Comparison of ENCODE assay signal across 8 cellular contexts in genomic region chr10:69567920-69568319, GRCh38. TPM values are rescaled to one million over a fixed set of nuclear protein-coding genes. Genes with fewer than 3 reads are reported as not detected.
DNase-seq lines count a peak whose midpoint lies in the region; ATAC-seq and TF ChIP-seq lines count a peak whose summit lies in the region.

No MANE protein-coding gene starts in this region.

- H3K9me3 Mint-ChIP-seq in mesothelial cell of epicardium (no peaks in the 10 kb centered on the region), osteocyte (ENCODE audit: unreplicated experiment) (no peaks in the 10 kb centered on the region)

- H3K27me3 Mint-ChIP-seq in mesothelial cell of epicardium (ENCODE audit: low read depth), result peaks cover 96% of the 10 kb centered on the region
- H3K27me3 Mint-ChIP-seq in osteocyte (ENCODE audit: unreplicated experiment), result peaks cover 72% of the 10 kb centered on the region

- no peak overlapping the region for H2AFZ ChIP-seq in MM.1S (ENCODE audit: low read length)

- H3K4me3 Mint-ChIP-seq in mesothelial cell of epicardium (no peak overlapping the region), osteocyte (ENCODE audit: unreplicated experiment) (no peak overlapping the region)

- intact Hi-C loops in esophagus squamous epithelium (cut with DNase I), result no loop called here

- no peak overlapping the region for H3K4me2 ChIP-seq in MM.1S (ENCODE audit: low read depth, low read length)

- H3K27ac ChIP-seq in MM.1S (ENCODE audit: low read length) (no peak overlapping the region), esophagus squamous epithelium (no peak overlapping the region)

- H3K4me1 ChIP-seq in MM.1S (ENCODE audit: low read length) (no peaks in the 10 kb centered on the region), esophagus squamous epithelium (peaks cover 0 to 14% (median 7%) of the 10 kb centered on the region in 3 donors)

- no peaks in the 10 kb centered on the region for H3K9me2 ChIP-seq in MM.1S (replicated peaks; ENCODE audit: insufficient read depth, low read length)

- no peaks in the 10 kb centered on the region for H3F3A ChIP-seq in MM.1S (ENCODE audit: insufficient read depth, low read length)

- no peaks in the 10 kb centered on the region for H4K20me1 ChIP-seq in MM.1S (ENCODE audit: insufficient read depth, low read length)

- WGBS in esophagus squamous epithelium, 2 donors, result 10 to 11% methylated on average over 7 of the region's 15 CpGs

- H3K27me3 ChIP-seq in MM.1S (replicated peaks; ENCODE audit: insufficient read depth, low read length) (peaks cover 58% of the 10 kb centered on the region), esophagus squamous epithelium (peaks cover 11 to 99% (median 35%) of the 10 kb centered on the region in 4 donors)

- in situ Hi-C loops in Caki2 (cut with HindIII; ENCODE audit: low pct_unique_long_range_greater_than_20kb, low sequenced_read_pairs), result no loop called here

- no peaks in the 10 kb centered on the region for H3K9me3 ChIP-seq in MM.1S (replicated peaks; ENCODE audit: insufficient read depth, low read length)
- no peaks in the 10 kb centered on the region for H3K9me3 ChIP-seq in esophagus squamous epithelium

- H3K36me3 Mint-ChIP-seq in mesothelial cell of epicardium, result no peaks in the 10 kb centered on the region
- H3K36me3 Mint-ChIP-seq in osteocyte (ENCODE audit: unreplicated experiment), result no peaks in the 10 kb centered on the region

- no peak for TF ChIP-seq POLR2A in esophagus squamous epithelium (IDR thresholded peaks at IDR 0.05)

- H3K4me1 Mint-ChIP-seq in mesothelial cell of epicardium (peaks cover 4% of the 10 kb centered on the region), osteocyte (ENCODE audit: unreplicated experiment) (peaks cover 4% of the 10 kb centered on the region)

- H3K79me2 ChIP-seq in MM.1S (ENCODE audit: low read length), result no peaks in the 10 kb centered on the region

- H3K9ac ChIP-seq in MM.1S (ENCODE audit: low read length), result no peak overlapping the region

- no peak for TF ChIP-seq CTCF in MM.1S (IDR thresholded peaks at IDR 0.05; ENCODE audit: low read length)
- no peak for TF ChIP-seq CTCF in mesothelial cell of epicardium (IDR thresholded peaks at IDR 0.05; ENCODE audit: unreplicated experiment)
- no peak for TF ChIP-seq CTCF in osteocyte (IDR thresholded peaks at IDR 0.05)
- no peak for TF ChIP-seq CTCF in esophagus squamous epithelium (IDR thresholded peaks at IDR 0.05)

- H3K4me3 ChIP-seq in MM.1S (ENCODE audit: low read length), result no peak overlapping the region
- no peak overlapping the region for H3K4me3 ChIP-seq in esophagus squamous epithelium

- ATAC-seq in GM18858 (IDR thresholded peaks at IDR 0.05; ENCODE audit: unreplicated experiment) (no peak), HG03039 (IDR thresholded peaks at IDR 0.05; ENCODE audit: unreplicated experiment) (no peak)

- H3K27ac Mint-ChIP-seq in mesothelial cell of epicardium (no peak overlapping the region), osteocyte (ENCODE audit: unreplicated experiment) (no peak overlapping the region)

- H3K36me3 ChIP-seq in MM.1S (replicated peaks; ENCODE audit: insufficient read depth, low read length) (no peaks in the 10 kb centered on the region), esophagus squamous epithelium (no peaks in the 10 kb centered on the region)

- DNase-seq in Caki2 (ENCODE audit: low read depth) (peak; percentile 33), MM.1S (peak; percentile 7), dermis blood vessel endothelial cell (peak; percentile 79), mesothelial cell of epicardium (ENCODE audit: low spot score in 2 of 2, unreplicated experiment in 2 of 2) (peak; percentile 50 to 81), osteocyte (ENCODE audit: extremely low spot score, unreplicated experiment) (no peak), esophagus squamous epithelium (lab: John Stamatoyannopoulos, UW) (no peak)

RNA-seq across cellular contexts. Expression of gene NEUROG3, which starts 5.3 kb away (rescaled TPM):
- total RNA-seq in Caki2 (2014; rRNA removed; shearing (Covaris generic); ENCODE audit: low replicate concordance), result not detected in 2 replicates
- total RNA-seq in dermis blood vessel endothelial cell (not detected in 2 replicates), mesothelial cell of epicardium (not detected in 3 replicates), osteocyte (not detected in 2 replicates), esophagus squamous epithelium (not detected)

Comparison
In these comparisons a context has a peak if more than half of its experiments do, and no peak if none do; other contexts are left out.
1. DNase-seq: peak in Caki2 (single experiment), MM.1S (single experiment), dermis blood vessel endothelial cell (single experiment) and mesothelial cell of epicardium (2 of 2); none in osteocyte (single experiment) and esophagus squamous epithelium (single experiment).